15 cellular contexts compared by ENCODE assay signal in genomic region chr20:24366605-24367004, GRCh38.
DNase-seq lines count a peak whose midpoint lies in the region; ATAC-seq and TF ChIP-seq lines count a peak whose summit lies in the region.
"Had no signal": no experiment of that assay in that cellular context is flagged by ENCODE, and none has a peak within 500 bp of the region (broad histone marks: within the 10 kb centered on the region; RNA-seq: fewer than 3 reads in every experiment).

No MANE protein-coding gene starts in this region.

- DNase-seq in RPMI7951 (ENCODE audit: low read depth): peak; percentile 59
- DNase-seq in astrocyte of the hippocampus (ENCODE audit: low read depth, low spot score): peak; percentile 7
- peak; percentile 19 for DNase-seq in midbrain (lab: John Stamatoyannopoulos, UW)
- DNase-seq in superior temporal gyrus (ENCODE audit: extremely low spot score): peak; percentile 42
- DNase-seq in stimulated activated CD4-positive, alpha-beta T cell treated with anti-CD3 and anti-CD28 coated beads, Interleukin-4, amount 100 ng/mL, for 4 hours: no peak
- DNase-seq: AML-193; Caco-2; Calu3; CD4-positive, alpha-beta T cell; CD8-positive, alpha-beta T cell; DMS79 treated with DMSO at 0.1 percent for 48 hours; GF-D8 had no signal

- no peak for TF ChIP-seq POLR2A in GM18505 (IDR thresholded peaks at IDR 0.05; ENCODE audit: borderline replicate concordance, extremely low read depth, insufficient read depth, insufficient read length)

- ATAC-seq in GM18511 (IDR thresholded peaks at IDR 0.05; ENCODE audit: unreplicated experiment): no peak
- no peak for ATAC-seq in GM18505 (IDR thresholded peaks at IDR 0.05; ENCODE audit: unreplicated experiment)
- ATAC-seq: A549; CD8-positive, alpha-beta T cell had no signal

Comparison
In these comparisons a context has a peak if more than half of its experiments do, and no peak if none do; other contexts are left out.
1. DNase-seq: peak in RPMI7951 (single experiment), astrocyte of the hippocampus (single experiment), midbrain (single experiment) and superior temporal gyrus (single experiment); none in stimulated activated CD4-positive, alpha-beta T cell treated with anti-CD3 and anti-CD28 coated beads, Interleukin-4, amount 100 ng/mL, for 4 hours (0 of 2).